Comparison of ENCODE assay signal across 9 cellular contexts in genomic region chr10:92849576-92850090, GRCh38. TPM values are rescaled to one million over a fixed set of nuclear protein-coding genes. Genes with fewer than 3 reads are reported as not detected.
DNase-seq lines count a peak whose midpoint lies in the region; ATAC-seq and TF ChIP-seq lines count a peak whose summit lies in the region.
"Had no signal": no experiment of that assay in that cellular context is flagged by ENCODE, and none has a peak within 500 bp of the region (broad histone marks: within the 10 kb centered on the region; RNA-seq: fewer than 3 reads in every experiment).

No MANE protein-coding gene starts in this region.

- H3K27me3 Mint-ChIP-seq in H9 (ENCODE audit: low read depth) (peaks cover 63% of the 10 kb centered on the region), memory B cell (no peaks in the 10 kb centered on the region)

- H3K23ac ChIP-seq in H9 (ENCODE audit: insufficient read length, low read depth, low read length) = no peak overlapping the region

- H3K4me1 ChIP-seq in ACC112 (ENCODE audit: control insufficient read depth, insufficient read depth, low read length, unreplicated experiment) (peaks cover 10% of the 10 kb centered on the region), H9 (ENCODE audit: insufficient read depth, low read length) (no peaks in the 10 kb centered on the region), mucosa of descending colon (ENCODE audit: low read depth) (peaks cover 8% of the 10 kb centered on the region)

- H3K36me3 ChIP-seq in ACC112 (ENCODE audit: insufficient read depth, low read length) (no peaks in the 10 kb centered on the region), mucosa of descending colon (ENCODE audit: low read depth) (no peaks in the 10 kb centered on the region)

- H2BK120ac ChIP-seq in H9 (ENCODE audit: low read depth, low read length, poor library complexity, severe bottlenecking) = no peak overlapping the region

- H3K27ac ChIP-seq in ACC112 (ENCODE audit: low read depth, low read length) (no peak overlapping the region), H9 (ENCODE audit: insufficient read length, low read depth, low read length) (no peak overlapping the region)

- no peak overlapping the region for H3K9ac ChIP-seq in H9 (ENCODE audit: extremely low read depth, insufficient read length, low read length)

- peaks cover 5% of the 10 kb centered on the region in 2 experiments; a peak in 3 of 5 replicates for H3K9me3 Mint-ChIP-seq in H9
- H3K9me3 Mint-ChIP-seq in activated naive CD4-positive, alpha-beta T cell treated with anti-CD3 and anti-CD28 coated beads, Interleukin-2, amount 50 U/mL, for 72 hours = peaks cover 0 to 3% of the 10 kb centered on the region in 2 donors
- no peaks in the 10 kb centered on the region for H3K9me3 Mint-ChIP-seq in memory B cell

- H2BK5ac ChIP-seq in H9 (ENCODE audit: insufficient read length, low read length) = no peak overlapping the region

- no peak overlapping the region for H4K91ac ChIP-seq in H9 (ENCODE audit: insufficient read length, low read depth, low read length)

- intact Hi-C loops in mucosa of descending colon (cut with DNase I, micrococcal nuclease) = no loop called here

- H3K4me3 ChIP-seq in ACC112 (ENCODE audit: low read depth, low read length) (peak overlapping the region; percentile 88), mucosa of descending colon (no peak overlapping the region)

- no peak overlapping the region for H4K8ac ChIP-seq in H9 (replicated peaks; ENCODE audit: insufficient read length, low read depth, low read length)

- H3T11ph ChIP-seq in H9 (ENCODE audit: low read length) = no peak overlapping the region

- no CpG with 5 or more reads among the region's 2 CpGs for WGBS in H9 (ENCODE audit: extremely low coverage, insufficient read length, low lambda C conversion rate)

- H2AFZ ChIP-seq in ACC112 (ENCODE audit: low read length, unreplicated experiment) = peak overlapping the region; percentile 68
- no peak overlapping the region for H2AFZ ChIP-seq in H9 (ENCODE audit: low read length)

- no peaks in the 10 kb centered on the region for H4K20me1 ChIP-seq in H9 (ENCODE audit: control insufficient read depth, insufficient read depth, insufficient read length)

- H2BK15ac ChIP-seq in H9 (ENCODE audit: low read depth, low read length) = no peak overlapping the region

- TF ChIP-seq CTCF in H9 (conservative IDR thresholded peaks at IDR 0.05) (no peak), mucosa of descending colon (IDR thresholded peaks at IDR 0.05) (no peak)

- H3K4me2 ChIP-seq in H9 (ENCODE audit: insufficient read depth, insufficient read length, low read length) = peak overlapping the region; percentile 92

- DNase-seq in H9 (no peak), memory B cell (ENCODE audit: low spot score in 2 of 2) (no peak), mucosa of descending colon (no peak), DMS153 (lab: John Stamatoyannopoulos, UW) (no peak)
- DNase-seq in activated naive CD4-positive, alpha-beta T cell treated with anti-CD3 and anti-CD28 coated beads, Interleukin-2, amount 50 U/mL, for 72 hours (ENCODE audit: low spot score in 2 of 2) = no peak
- DNase-seq: activated gamma-delta T cell had no signal

- no peak overlapping the region for H3K56ac ChIP-seq in H9 (ENCODE audit: insufficient read length, low read depth, low read length)

- no peak overlapping the region for H3K18ac ChIP-seq in H9 (ENCODE audit: insufficient read length, low read depth, low read length)

- no peaks in the 10 kb centered on the region for H3K9me3 ChIP-seq in H9 (ENCODE audit: control insufficient read depth, low read depth, low read length)
- H3K9me3 ChIP-seq in mucosa of descending colon = no peaks in the 10 kb centered on the region

- H2BK12ac ChIP-seq in H9 (ENCODE audit: insufficient read length, low read depth, low read length) = no peak overlapping the region

- no peak overlapping the region for H3K4ac ChIP-seq in H9 (ENCODE audit: low read depth, low read length)

- H4K5ac ChIP-seq in H9 (ENCODE audit: insufficient read length, low read depth, low read length) = no peak overlapping the region

- H3K27ac Mint-ChIP-seq in H9 = no peak overlapping the region
- peak overlapping the region; percentile 4 to 46 for H3K27ac Mint-ChIP-seq in activated naive CD4-positive, alpha-beta T cell treated with anti-CD3 and anti-CD28 coated beads, Interleukin-2, amount 50 U/mL, for 72 hours
- peak overlapping the region; percentile 82 for H3K27ac Mint-ChIP-seq in memory B cell

- H3K79me1 ChIP-seq in H9 (ENCODE audit: insufficient read depth, low read depth, low read length, poor library complexity, severe bottlenecking) = no peaks in the 10 kb centered on the region

- no peak overlapping the region for H2BK20ac ChIP-seq in H9 (ENCODE audit: low read depth, low read length, poor library complexity, severe bottlenecking)

- H3K4me3 Mint-ChIP-seq in H9 = peak overlapping the region; percentile 74 to 83
- peak overlapping the region; percentile 87 for H3K4me3 Mint-ChIP-seq in memory B cell

- H3K27me3 ChIP-seq in ACC112 (ENCODE audit: insufficient read depth, low read length) (no peaks in the 10 kb centered on the region), H9 (ENCODE audit: insufficient read depth, low read length) (peaks cover 8% of the 10 kb centered on the region; the same call in 1 of the 2 replicates)

- H3K4me1 Mint-ChIP-seq in H9 (peaks cover 13% of the 10 kb centered on the region in 2 experiments), memory B cell (peaks cover 21% of the 10 kb centered on the region)

- no peak overlapping the region for H3K14ac ChIP-seq in H9 (ENCODE audit: insufficient read depth, low read length)

- no peaks in the 10 kb centered on the region for H3K79me2 ChIP-seq in ACC112 (ENCODE audit: control insufficient read depth, insufficient read depth, low read length, unreplicated experiment)
- H3K79me2 ChIP-seq in H9 (ENCODE audit: insufficient read depth, low read length) = no peaks in the 10 kb centered on the region

- H3K36me3 Mint-ChIP-seq in H9 (ENCODE audit: insufficient read depth in 1 of 3, low read depth in 3 of 3) = no peaks in the 10 kb centered on the region
- H3K36me3 Mint-ChIP-seq in activated naive CD4-positive, alpha-beta T cell treated with anti-CD3 and anti-CD28 coated beads, Interleukin-2, amount 50 U/mL, for 72 hours = peaks cover 0 to 5% of the 10 kb centered on the region in 2 donors
- peaks cover 2% of the 10 kb centered on the region for H3K36me3 Mint-ChIP-seq in memory B cell

- ATAC-seq in activated naive CD4-positive, alpha-beta T cell treated with anti-CD3 and anti-CD28 coated beads, Interleukin-2, amount 50 U/mL, for 72 hours = no peak
- ATAC-seq in memory B cell (ENCODE audit: low read depth) (no peak), mucosa of descending colon (no peak), HG02678 (IDR thresholded peaks at IDR 0.05; ENCODE audit: unreplicated experiment) (no peak), GM19351 (IDR thresholded peaks at IDR 0.05; ENCODE audit: unreplicated experiment) (no peak)

- peaks cover 7% of the 10 kb centered on the region for H3K23me2 ChIP-seq in H9 (ENCODE audit: insufficient read length, low read depth, low read length, poor library complexity, severe bottlenecking)

- H2AK5ac ChIP-seq in H9 (ENCODE audit: insufficient read length, low read length) = no peak overlapping the region

RNA-seq across cellular contexts. Expression of gene EXOC6, which starts 1.3 kb away (rescaled TPM):
- total RNA-seq in H9 (2021) = 8.3 and 9.0 TPM in 2 replicates
- 10 to 100 TPM; 12.1 to 17.6 TPM for total RNA-seq in activated naive CD4-positive, alpha-beta T cell treated with anti-CD3 and anti-CD28 coated beads, Interleukin-2, amount 50 U/mL, for 72 hours
- total RNA-seq in mucosa of descending colon = 10 to 100 TPM; 12.7 to 13.9 (median 13.1) TPM

Comparison
In these comparisons a context has a peak if more than half of its experiments do, and no peak if none do; other contexts are left out.
1. H3K27ac Mint-ChIP-seq: peak in activated naive CD4-positive, alpha-beta T cell treated with anti-CD3 and anti-CD28 coated beads, Interleukin-2, amount 50 U/mL, for 72 hours (2 of 2) and memory B cell (single experiment); none in H9 (0 of 3).